In the genomic region with DNA sequence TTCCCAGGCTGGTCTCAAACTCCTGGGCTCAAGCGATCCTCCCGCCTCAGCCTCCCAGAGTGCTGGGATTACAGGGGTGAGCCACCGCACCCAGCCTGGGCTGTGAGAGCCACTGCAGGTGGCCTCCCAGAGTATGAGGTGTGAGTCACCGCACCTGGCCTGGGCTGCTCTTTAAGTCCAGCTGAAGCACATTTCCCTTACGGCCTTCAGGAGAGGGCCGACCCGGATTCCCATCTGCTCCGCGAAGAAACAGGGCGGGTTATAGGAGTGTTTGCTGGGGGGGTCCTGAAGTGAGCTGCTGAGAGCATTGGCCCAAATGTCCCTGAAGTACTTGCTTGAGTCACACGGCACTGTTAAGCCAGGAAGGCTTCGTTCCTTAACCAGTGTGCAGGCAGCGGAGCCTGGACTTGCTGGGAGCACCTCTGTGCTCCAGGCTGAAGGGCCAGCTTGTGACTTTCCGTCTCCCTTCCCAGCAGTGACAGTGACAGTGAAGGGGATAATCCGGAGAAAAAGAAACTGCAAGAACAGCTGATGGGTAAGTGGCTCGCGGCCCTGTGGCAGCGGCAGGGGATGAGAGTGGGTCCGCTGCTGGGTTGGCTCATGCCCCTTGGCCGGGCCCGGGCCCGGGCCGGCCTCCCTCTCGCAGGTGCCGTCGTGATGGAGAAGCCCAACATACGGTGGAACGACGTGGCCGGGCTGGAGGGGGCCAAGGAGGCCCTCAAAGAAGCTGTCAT, we compare ENCODE assay signal across 15 cellular contexts. TPM values are rescaled to one million over a fixed set of nuclear protein-coding genes. Genes with fewer than 3 reads are reported as not detected.
"Had no signal": no experiment of that assay in that cellular context is flagged by ENCODE, and none has a peak within 500 bp of the region (broad histone marks: within the 10 kb centered on the region; RNA-seq: fewer than 3 reads in every experiment).

No MANE protein-coding gene starts in this region.

- H3K9me3 ChIP-seq: gastroesophageal sphincter, heart right ventricle, lower lobe of right lung, ovary, transverse colon had no signal

- H3K27ac ChIP-seq: epithelial cell of prostate, gastroesophageal sphincter, heart right ventricle, lower lobe of right lung, ovary, transverse colon had no signal

- DNase-seq: activated T-cell treated with anti-CD3 and anti-CD28 coated beads, Interleukin-2, amount 50 U/mL, for 4 hours; heart right ventricle; left cardiac atrium; lower lobe of right lung; retina; stimulated activated CD4-positive, alpha-beta T cell treated with anti-CD3 and anti-CD28 coated beads, Interleukin-2, amount 100 ng/mL, for 48 hours; stimulated activated naive CD4-positive, alpha-beta T cell; SW 1271; T-helper 9 cell; transverse colon had no signal

- H3K27me3 ChIP-seq: gastroesophageal sphincter, heart right ventricle, ovary, transverse colon had no signal

- H3K4me3 ChIP-seq: gastroesophageal sphincter, heart right ventricle, lower lobe of right lung, ovary, transverse colon had no signal

- H3K36me3 ChIP-seq: ovary had no signal

- ATAC-seq: activated T-cell treated with anti-CD3 and anti-CD28 coated beads, Interleukin-2, amount 50 U/mL, for 4 hours; gastroesophageal sphincter; heart right ventricle; left cardiac atrium had no signal

RNA-seq across cellular contexts. Expression of a gene that starts 33.2 kb away (rescaled TPM):
- total RNA-seq: dermis microvascular lymphatic vessel endothelial cell, SK-MEL-5 had no signal
- polyA plus RNA-seq: ovary had no signal
